In the genomic region with DNA sequence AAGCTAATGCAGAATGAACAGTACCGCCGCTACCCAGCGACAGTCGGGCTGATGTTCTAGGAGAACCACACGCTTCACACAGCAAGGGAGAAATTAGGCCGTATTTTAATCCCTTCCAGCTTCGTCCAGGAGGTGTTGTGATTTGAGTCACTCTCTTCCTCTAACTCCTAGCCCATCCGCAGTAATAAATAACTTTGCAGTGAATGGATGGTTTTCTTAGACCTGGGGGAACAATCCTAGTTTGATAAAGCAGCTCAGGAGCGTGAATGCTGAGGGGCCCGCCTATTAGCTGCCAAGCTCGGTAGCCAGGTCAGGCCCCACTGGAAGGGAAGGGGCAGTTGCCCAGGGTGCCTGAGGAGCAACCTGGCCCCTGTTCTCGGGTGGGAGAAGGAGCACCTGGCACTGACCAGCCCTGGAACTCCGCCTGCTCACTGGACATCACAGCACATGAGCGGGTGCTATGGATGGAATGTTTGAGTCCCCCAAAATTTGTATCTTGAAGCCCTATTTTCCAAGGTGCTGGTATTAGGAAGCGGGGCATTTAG, we compare ENCODE assay signal across 20 cellular contexts.
"Had no signal": no experiment of that assay in that cellular context is flagged by ENCODE, and none has a peak within 500 bp of the region (broad histone marks: within the 10 kb centered on the region; RNA-seq: fewer than 3 reads in every experiment).

No MANE protein-coding gene starts in this region.

- H3K9me3 Mint-ChIP-seq: activated CD4-positive, alpha-beta T cell treated with anti-CD3 and anti-CD28 coated beads, Interleukin-2, amount 10 ng/mL, durations not matched to agents 7 days and 5 days; activated CD8-positive, alpha-beta T cell treated with anti-CD3 and anti-CD28 coated beads for 36 hours; activated naive CD4-positive, alpha-beta T cell treated with anti-CD3 and anti-CD28 coated beads, Interleukin-2, amount 10 ng/mL, durations not matched to agents 7 days and 5 days had no signal

- H3K4me3 ChIP-seq: left ventricle myocardium inferior, prostate gland, stomach, suprapubic skin, transverse colon had no signal

- H3K4me1 ChIP-seq: foreskin keratinocyte, prostate gland had no signal

- H3K4me3 Mint-ChIP-seq: activated CD4-positive, alpha-beta T cell treated with anti-CD3 and anti-CD28 coated beads, Interleukin-2, amount 10 ng/mL, durations not matched to agents 7 days and 5 days; activated CD8-positive, alpha-beta memory T cell treated with anti-CD3 and anti-CD28 coated beads, Interleukin-2, amount 10 ng/mL, durations not matched to agents 7 days and 5 days; activated CD8-positive, alpha-beta T cell treated with anti-CD3 and anti-CD28 coated beads for 36 hours; activated naive CD4-positive, alpha-beta T cell treated with anti-CD3 and anti-CD28 coated beads, Interleukin-2, amount 10 ng/mL, durations not matched to agents 7 days and 5 days had no signal

- H3K36me3 Mint-ChIP-seq: activated CD8-positive, alpha-beta memory T cell treated with anti-CD3 and anti-CD28 coated beads, Interleukin-2, amount 10 ng/mL, durations not matched to agents 7 days and 5 days; activated naive CD4-positive, alpha-beta T cell treated with anti-CD3 and anti-CD28 coated beads, Interleukin-2, amount 10 ng/mL, durations not matched to agents 7 days and 5 days had no signal

- H3K27ac ChIP-seq: foreskin keratinocyte, prostate gland, stomach, suprapubic skin, transverse colon, WERI-Rb-1 had no signal

- H3K9me2 ChIP-seq: SK-N-SH had no signal

- H3K9ac ChIP-seq: SK-N-SH had no signal

- DNase-seq: activated CD4-positive, alpha-beta T cell treated with anti-CD3 and anti-CD28 coated beads, Interleukin-2, amount 10 ng/mL, durations not matched to agents 7 days and 5 days; activated CD4-positive, CD25-positive, alpha-beta regulatory T cell treated with anti-CD3 and anti-CD28 coated beads, Interleukin-2, amount 50 U/mL, for 72 hours; activated CD8-positive, alpha-beta memory T cell treated with anti-CD3 and anti-CD28 coated beads, Interleukin-2, amount 10 ng/mL, durations not matched to agents 7 days and 5 days; activated CD8-positive, alpha-beta T cell treated with anti-CD3 and anti-CD28 coated beads for 36 hours; activated effector memory CD4-positive, alpha-beta T cell treated with anti-CD3 and anti-CD28 coated beads, Interleukin-2, amount 50 U/mL, for 16 hours; activated naive CD4-positive, alpha-beta T cell treated with anti-CD3 and anti-CD28 coated beads, Interleukin-2, amount 10 ng/mL, durations not matched to agents 7 days and 5 days; activated T-cell treated with anti-CD3 and anti-CD28 coated beads for 4 hours; amygdala; effector memory CD4-positive, alpha-beta T cell; foreskin keratinocyte; hypothalamus; left ventricle myocardium inferior; midbrain; SK-N-SH; stimulated activated CD4-positive, alpha-beta T cell treated with anti-CD3 and anti-CD28 coated beads, Interleukin-12 subunit alpha, Interleukin-12 subunit beta, amount 100 ng/mL, for 4 hours; stomach; transverse colon; WERI-Rb-1 had no signal

- H3K27ac Mint-ChIP-seq: activated CD4-positive, alpha-beta T cell treated with anti-CD3 and anti-CD28 coated beads, Interleukin-2, amount 10 ng/mL, durations not matched to agents 7 days and 5 days; activated CD8-positive, alpha-beta memory T cell treated with anti-CD3 and anti-CD28 coated beads, Interleukin-2, amount 10 ng/mL, durations not matched to agents 7 days and 5 days; activated CD8-positive, alpha-beta T cell treated with anti-CD3 and anti-CD28 coated beads for 36 hours; activated naive CD4-positive, alpha-beta T cell treated with anti-CD3 and anti-CD28 coated beads, Interleukin-2, amount 10 ng/mL, durations not matched to agents 7 days and 5 days had no signal

- ATAC-seq: activated CD8-positive, alpha-beta memory T cell treated with anti-CD3 and anti-CD28 coated beads, Interleukin-2, amount 10 ng/mL, durations not matched to agents 7 days and 5 days; activated CD8-positive, alpha-beta T cell treated with anti-CD3 and anti-CD28 coated beads for 36 hours; foreskin keratinocyte had no signal

- H3K4me2 ChIP-seq: SK-N-SH had no signal

- H3K36me3 ChIP-seq: left ventricle myocardium inferior, prostate gland, stomach, suprapubic skin, transverse colon, WERI-Rb-1 had no signal

- H3K9me3 ChIP-seq: left ventricle myocardium inferior, prostate gland, SK-N-SH, stomach, suprapubic skin, transverse colon had no signal

- H3K4me1 Mint-ChIP-seq: activated CD4-positive, alpha-beta T cell treated with anti-CD3 and anti-CD28 coated beads, Interleukin-2, amount 10 ng/mL, durations not matched to agents 7 days and 5 days; activated CD8-positive, alpha-beta memory T cell treated with anti-CD3 and anti-CD28 coated beads, Interleukin-2, amount 10 ng/mL, durations not matched to agents 7 days and 5 days; activated naive CD4-positive, alpha-beta T cell treated with anti-CD3 and anti-CD28 coated beads, Interleukin-2, amount 10 ng/mL, durations not matched to agents 7 days and 5 days had no signal
